ENCODE assay signal across 29 cellular contexts in the genomic region with DNA sequence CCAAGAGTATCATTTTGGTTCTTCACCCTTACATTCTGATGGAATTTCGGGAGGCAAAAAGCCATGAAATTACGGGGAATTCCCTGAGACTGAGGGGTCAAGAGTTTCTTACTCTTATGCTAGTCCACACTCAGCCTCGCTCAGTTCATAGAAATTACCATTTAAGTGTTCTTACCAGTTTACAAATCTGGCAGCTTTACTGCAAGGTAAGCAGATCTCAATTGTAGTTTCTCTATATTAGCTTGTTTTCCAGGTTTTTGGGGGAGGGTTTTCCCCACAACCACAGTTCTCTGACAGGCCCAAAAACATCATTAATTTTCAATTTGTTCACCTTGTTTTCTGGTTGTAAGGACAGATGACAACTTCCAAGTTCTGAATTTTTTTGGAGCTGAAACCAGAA.
"Had no signal": no experiment of that assay in that cellular context is flagged by ENCODE, and none has a peak within 500 bp of the region (broad histone marks: within the 10 kb centered on the region; RNA-seq: fewer than 3 reads in every experiment).

No MANE protein-coding gene starts in this region.

- H3K4me1 ChIP-seq: stomach, suprapubic skin, testis, thyroid gland, tibial artery, tibial nerve, transverse colon, upper lobe of left lung, upper lobe of right lung, uterus, vagina had no signal

- H3K27me3 ChIP-seq: stomach, suprapubic skin, testis, thyroid gland, tibial artery, tibial nerve, transverse colon, upper lobe of left lung, upper lobe of right lung, uterus, vagina had no signal

- DNase-seq: stimulated activated CD4-positive, alpha-beta T cell treated with anti-CD3 and anti-CD28 coated beads, Interleukin-2, amount 100 ng/mL, for 48 hours; stimulated activated CD4-positive, alpha-beta T cell treated with anti-CD3 and anti-CD28 coated beads, Interleukin-4, amount 100 ng/mL, for 1 hour; stimulated activated CD4-positive, alpha-beta T cell treated with anti-CD3 and anti-CD28 coated beads, Interleukin-4, amount 100 ng/mL, for 24 hours; stimulated activated CD4-positive, alpha-beta T cell treated with anti-CD3 and anti-CD28 coated beads, Interleukin-4, amount 100 ng/mL, for 4 hours; stimulated activated CD8-positive, alpha-beta memory T cell treated with anti-CD3 and anti-CD28 coated beads, Interleukin-4, amount 100 ng/mL, for 48 hours; stimulated activated naive B cell treated with anti-CD40 and anti-IgM and Interleukin-4, amounts not matched to agents 10 μg/mL and 1 μg/mL and 100 μg/mL, for 72 hours; stimulated activated naive CD4-positive, alpha-beta T cell; stimulated activated naive CD4-positive, alpha-beta T cell treated with Interleukin-2 at 50 U/mL for 16 hours; stimulated activated naive CD8-positive, alpha-beta T cell treated with anti-CD3 and anti-CD28 coated beads, Interleukin-15, amount 100 ng/mL, for 72 hours; stimulated activated naive CD8-positive, alpha-beta T cell treated with anti-CD3 and anti-CD28 coated beads, Interleukin-15, Interleukin-2, amounts not matched to agents 100 U/mL and 50 U/mL, for 24 hours; stomach; substantia nigra; testis; thyroid gland; tibial artery; transverse colon; trophoblast cell; upper lobe of left lung; upper lobe of right lung; uterus had no signal

- H3K27ac Mint-ChIP-seq: stimulated activated effector memory CD8-positive, alpha-beta T cell treated with anti-CD3 and anti-CD28 coated beads, Interleukin-12 subunit alpha, Interleukin-12 subunit beta, amount 100 ng/mL, for 72 hours; stimulated activated memory B cell treated with anti-CD40 and anti-IgM and Interleukin-4, amounts not matched to agents 10 μg/mL and 1 μg/mL and 100 μg/mL, for 72 hours; stimulated activated naive B cell treated with anti-CD40 and anti-IgM and Interleukin-4, amounts not matched to agents 10 μg/mL and 1 μg/mL and 100 μg/mL, for 72 hours; stimulated activated naive CD8-positive, alpha-beta T cell treated with anti-CD3 and anti-CD28 coated beads, Interleukin-15, amount 100 ng/mL, for 72 hours; stimulated activated naive CD8-positive, alpha-beta T cell treated with anti-CD3 and anti-CD28 coated beads, Interleukin-15, Interleukin-2, amounts not matched to agents 100 ng/mL and 50 ng/mL, for 24 hours; type B pancreatic cell had no signal

- ATAC-seq: stimulated activated effector memory CD8-positive, alpha-beta T cell treated with anti-CD3 and anti-CD28 coated beads, Interleukin-12 subunit alpha, Interleukin-12 subunit beta, amount 100 ng/mL, for 72 hours; stimulated activated memory B cell treated with anti-CD40 and anti-IgM and Interleukin-4, amounts not matched to agents 10 μg/mL and 1 μg/mL and 100 μg/mL, for 72 hours; stimulated activated naive B cell treated with anti-CD40 and anti-IgM and Interleukin-4, amounts not matched to agents 10 μg/mL and 1 μg/mL and 100 μg/mL, for 72 hours; stimulated activated naive CD8-positive, alpha-beta T cell treated with anti-CD3 and anti-CD28 coated beads, Interleukin-15, amount 100 ng/mL, for 72 hours; stimulated activated naive CD8-positive, alpha-beta T cell treated with anti-CD3 and anti-CD28 coated beads, Interleukin-15, Interleukin-2, amounts not matched to agents 100 U/mL and 50 U/mL, for 24 hours; upper lobe of right lung had no signal

- H3K9me3 Mint-ChIP-seq: type B pancreatic cell had no signal

- H3K4me3 ChIP-seq: stomach, suprapubic skin, testis, thoracic aorta, thyroid gland, tibial artery, tibial nerve, transverse colon, upper lobe of left lung, upper lobe of right lung, uterus, vagina had no signal

- H3K27ac ChIP-seq: stomach, suprapubic skin, testis, thoracic aorta, thyroid gland, tibial artery, tibial nerve, transverse colon, upper lobe of left lung, upper lobe of right lung, uterus, vagina had no signal

- FAIRE-seq: urothelium cell line had no signal

- H3K9me3 ChIP-seq: suprapubic skin, testis, thoracic aorta, thyroid gland, transverse colon, uterus, vagina had no signal

- H3K36me3 ChIP-seq: stomach, suprapubic skin, thoracic aorta, thyroid gland, tibial artery, tibial nerve, transverse colon, upper lobe of left lung, upper lobe of right lung, uterus, vagina had no signal

- H3K4me3 Mint-ChIP-seq: stimulated activated effector memory CD8-positive, alpha-beta T cell treated with anti-CD3 and anti-CD28 coated beads, Interleukin-12 subunit alpha, Interleukin-12 subunit beta, amount 100 ng/mL, for 72 hours; stimulated activated memory B cell treated with anti-CD40 and anti-IgM and Interleukin-4, amounts not matched to agents 10 μg/mL and 1 μg/mL and 100 μg/mL, for 72 hours; stimulated activated naive B cell treated with anti-CD40 and anti-IgM and Interleukin-4, amounts not matched to agents 10 μg/mL and 1 μg/mL and 100 μg/mL, for 72 hours; stimulated activated naive CD8-positive, alpha-beta T cell treated with anti-CD3 and anti-CD28 coated beads, Interleukin-15, amount 100 ng/mL, for 72 hours; stimulated activated naive CD8-positive, alpha-beta T cell treated with anti-CD3 and anti-CD28 coated beads, Interleukin-15, Interleukin-2, amounts not matched to agents 100 ng/mL and 50 ng/mL, for 24 hours; type B pancreatic cell had no signal

- H3K4me1 Mint-ChIP-seq: stimulated activated effector memory CD8-positive, alpha-beta T cell treated with anti-CD3 and anti-CD28 coated beads, Interleukin-12 subunit alpha, Interleukin-12 subunit beta, amount 100 ng/mL, for 72 hours; stimulated activated memory B cell treated with anti-CD40 and anti-IgM and Interleukin-4, amounts not matched to agents 10 μg/mL and 1 μg/mL and 100 μg/mL, for 72 hours; stimulated activated naive B cell treated with anti-CD40 and anti-IgM and Interleukin-4, amounts not matched to agents 10 μg/mL and 1 μg/mL and 100 μg/mL, for 72 hours; stimulated activated naive CD8-positive, alpha-beta T cell treated with anti-CD3 and anti-CD28 coated beads, Interleukin-15, amount 100 ng/mL, for 72 hours had no signal

- H3K36me3 Mint-ChIP-seq: stimulated activated effector memory CD8-positive, alpha-beta T cell treated with anti-CD3 and anti-CD28 coated beads, Interleukin-12 subunit alpha, Interleukin-12 subunit beta, amount 100 ng/mL, for 72 hours; stimulated activated memory B cell treated with anti-CD40 and anti-IgM and Interleukin-4, amounts not matched to agents 10 μg/mL and 1 μg/mL and 100 μg/mL, for 72 hours; stimulated activated naive B cell treated with anti-CD40 and anti-IgM and Interleukin-4, amounts not matched to agents 10 μg/mL and 1 μg/mL and 100 μg/mL, for 72 hours; type B pancreatic cell had no signal

- H3K27me3 Mint-ChIP-seq: stimulated activated memory B cell treated with anti-CD40 and anti-IgM and Interleukin-4, amounts not matched to agents 10 μg/mL and 1 μg/mL and 100 μg/mL, for 72 hours; stimulated activated naive B cell treated with anti-CD40 and anti-IgM and Interleukin-4, amounts not matched to agents 10 μg/mL and 1 μg/mL and 100 μg/mL, for 72 hours; type B pancreatic cell had no signal
